ENCODE assay signal across 9 cellular contexts in the genomic region with DNA sequence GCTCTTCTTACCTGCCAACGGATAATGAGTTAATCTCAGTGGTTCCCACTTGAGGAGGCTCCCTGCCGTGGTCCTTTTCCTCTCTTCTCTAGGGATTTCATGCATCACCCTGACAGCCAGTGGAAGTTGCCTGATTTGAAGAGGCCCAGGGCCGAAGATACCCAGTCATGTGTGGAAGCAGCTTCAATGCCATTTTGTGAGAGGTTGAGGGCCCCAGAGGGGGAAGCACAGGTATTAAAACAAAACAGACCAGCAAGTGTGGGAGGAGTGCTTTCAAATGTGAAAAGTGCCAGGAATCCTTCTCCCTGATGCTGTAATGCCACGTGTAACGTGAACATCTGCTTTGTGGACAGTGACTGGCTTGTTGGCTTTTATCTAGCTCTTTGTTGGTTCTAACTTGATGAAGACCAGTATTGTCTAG. TPM values are rescaled to one million over a fixed set of nuclear protein-coding genes. Genes with fewer than 3 reads are reported as not detected.
DNase-seq lines count a peak whose midpoint lies in the region; ATAC-seq, FAIRE-seq and TF ChIP-seq lines count a peak whose summit lies in the region.
"Had no signal": no experiment of that assay in that cellular context is flagged by ENCODE, and none has a peak within 500 bp of the region (broad histone marks: within the 10 kb centered on the region; RNA-seq: fewer than 3 reads in every experiment).

No MANE protein-coding gene starts in this region.

- FAIRE-seq in pancreas (lab: Jason Lieb, UNC): no peak

- ATAC-seq in psoas muscle (no peak), GM21576 (IDR thresholded peaks at IDR 0.05; ENCODE audit: unreplicated experiment) (no peak), pancreas (no peak)

- H3K9me3 ChIP-seq in Peyer's patch: no peaks in the 10 kb centered on the region
- no peaks in the 10 kb centered on the region for H3K9me3 ChIP-seq in esophagus muscularis mucosa
- H3K9me3 ChIP-seq in psoas muscle: no peaks in the 10 kb centered on the region
- H3K9me3 ChIP-seq in pancreas: no peaks in the 10 kb centered on the region

- H3K27ac ChIP-seq in Peyer's patch: peak overlapping the region; percentile 22 to 95 (median 92)
- peak overlapping the region; percentile 87 to 97 (median 97) for H3K27ac ChIP-seq in esophagus muscularis mucosa (replicated peaks in 1 of 4)
- peak overlapping the region; percentile 97 for H3K27ac ChIP-seq in psoas muscle
- H3K27ac ChIP-seq in pancreas: peak overlapping the region in 2 of 4 donors; percentile 94 to 95
- H3K27ac ChIP-seq: WERI-Rb-1 had no signal

- DNase-seq in Calu3 (no peak), Peyer's patch (no peak), esophagus muscularis mucosa (ENCODE audit: extremely low spot score) (no peak), psoas muscle (no peak), pancreas (no peak), middle frontal gyrus (ENCODE audit: extremely low spot score, low spot score) (no peak)
- no peak for DNase-seq in central memory CD4-positive, alpha-beta T cell

- intact Hi-C loops in Calu3 (cut with micrococcal nuclease; ENCODE audit: unreplicated experiment): loop anchor here (5.0 kb wide), 1 partner anchor 77 kb away; no protein-coding TSS in a partner anchor
- intact Hi-C loops in esophagus muscularis mucosa (cut with DNase I): loop anchor here (5.0 kb wide), 2 partner anchors 53 to 57 kb away; partner anchors contain the start of genes CKAP4 and POLR3B
- intact Hi-C loops in psoas muscle (cut with DNase I): loop anchor here (5.0 kb wide), 1 partner anchor 57 kb away; the partner anchor contains the start of gene CKAP4 (in 2 of the 2)
- intact Hi-C loops in pancreas (cut with DNase I): no loop called here

- H3K9me3 Mint-ChIP-seq in Calu3 (ENCODE audit: low read depth, unreplicated experiment): no peaks in the 10 kb centered on the region

- peaks cover 70% of the 10 kb centered on the region for H3K4me1 Mint-ChIP-seq in Calu3 (ENCODE audit: low read depth, unreplicated experiment)

- peak overlapping the region; percentile 73 to 86 (median 80) for H3K4me3 ChIP-seq in Peyer's patch
- H3K4me3 ChIP-seq in esophagus muscularis mucosa: peak overlapping the region; percentile 83 to 97 (median 94)
- H3K4me3 ChIP-seq in psoas muscle: peak overlapping the region; percentile 86
- peak overlapping the region in 2 of 4 donors; percentile 91 to 96 for H3K4me3 ChIP-seq in pancreas

- H3K36me3 Mint-ChIP-seq in Calu3 (ENCODE audit: insufficient read depth, unreplicated experiment): peaks cover 40% of the 10 kb centered on the region

- peak overlapping the region; percentile 85 for H3K4me3 Mint-ChIP-seq in Calu3 (ENCODE audit: low read depth, unreplicated experiment)

- no peaks in the 10 kb centered on the region for H3K36me3 ChIP-seq in Peyer's patch
- H3K36me3 ChIP-seq in esophagus muscularis mucosa: peaks cover 0 to 4% (median 0%) of the 10 kb centered on the region in 4 donors
- H3K36me3 ChIP-seq in psoas muscle (ENCODE audit: insufficient read depth in 1 of 2, low read depth in 1 of 2): peaks cover 0 to 4% of the 10 kb centered on the region in 2 donors
- H3K36me3 ChIP-seq in pancreas: no peaks in the 10 kb centered on the region
- H3K36me3 ChIP-seq: WERI-Rb-1 had no signal

- H3K4me1 ChIP-seq in Peyer's patch (peaks cover 0 to 55% (median 12%) of the 10 kb centered on the region in 4 donors), esophagus muscularis mucosa (peaks cover 59 to 79% (median 73%) of the 10 kb centered on the region in 4 donors), psoas muscle (peaks cover 84% of the 10 kb centered on the region), pancreas (peaks cover 0 to 20% (median 6%) of the 10 kb centered on the region in 3 donors)

- CTCF ChIA-PET in Calu3 (lab: Charles Lee): interaction anchor here (1.8 kb wide), 1 partner anchor 76 kb away, joined by 5 read pairs; no protein-coding TSS in a partner anchor

- no peaks in the 10 kb centered on the region for H3K27me3 Mint-ChIP-seq in Calu3 (ENCODE audit: unreplicated experiment)

- 34% methylated on average over 5 of the region's 5 CpGs for WGBS in esophagus muscularis mucosa
- WGBS in psoas muscle, 3 donors: 9 to 12% (median 12%) methylated on average over 5 of the region's 5 CpGs
- WGBS in pancreas, 2 donors: 43 to 49% methylated on average over 5 of the region's 5 CpGs

- no peak for TF ChIP-seq EP300 in esophagus muscularis mucosa (IDR thresholded peaks at IDR 0.05)

- TF ChIP-seq POLR2A in Peyer's patch (IDR thresholded peaks at IDR 0.05) (no peak), esophagus muscularis mucosa (IDR thresholded peaks at IDR 0.05; ENCODE audit: low read depth) (no peak)

- no peaks in the 10 kb centered on the region for H3K27me3 ChIP-seq in Peyer's patch
- H3K27me3 ChIP-seq in esophagus muscularis mucosa: no peaks in the 10 kb centered on the region
- H3K27me3 ChIP-seq in psoas muscle (ENCODE audit: insufficient read depth in 3 of 3, low read length in 2 of 3): no peaks in the 10 kb centered on the region
- no peaks in the 10 kb centered on the region for H3K27me3 ChIP-seq in pancreas

- no peak overlapping the region for H3K27ac Mint-ChIP-seq in Calu3 (ENCODE audit: unreplicated experiment)

- TF ChIP-seq CTCF in Calu3 (IDR thresholded peaks at IDR 0.05; ENCODE audit: unreplicated experiment) (no peak), Peyer's patch (IDR thresholded peaks at IDR 0.05) (no peak), esophagus muscularis mucosa (IDR thresholded peaks at IDR 0.05) (no peak), psoas muscle (IDR thresholded peaks at IDR 0.05) (no peak), pancreas (IDR thresholded peaks at IDR 0.05) (no peak)

- TSS peak; percentile 30 for BruUV-seq in Calu3 (replicated peaks; lab: Mats Ljungman, UMichigan)

RNA-seq across cellular contexts. Expression of gene TCP11L2, which starts 1.5 kb away (rescaled TPM):
- 30.7 and 37.7 TPM in 2 replicates for total RNA-seq in Calu3 (2022)
- 10 to 100 TPM; 39.9 to 63.5 (median 48.9) TPM for total RNA-seq in Peyer's patch
- 10 to 100 TPM; 32.1 to 52.3 (median 39.5) TPM for total RNA-seq in esophagus muscularis mucosa
- 10 to 100 TPM; 26.7 to 63.1 (median 39.0) TPM for total RNA-seq in psoas muscle
- 10 to 100 TPM in 2 of 3 donors, 1 to 10 TPM in 1; 3.9 to 26.0 (median 15.2) TPM for polyA plus RNA-seq in psoas muscle
- total RNA-seq in pancreas: 10 to 100 TPM in 4 of 6 donors, 1 to 10 TPM in 2; 7.3 to 24.4 (median 12.9) TPM
- 1 to 10 TPM; 3.5 to 4.6 TPM for polyA plus RNA-seq in pancreas

RNA-seq across cellular contexts. Expression of gene POLR3B, which starts 53.5 kb away (rescaled TPM):
- total RNA-seq in Calu3 (2022) (13.6 and 13.9 TPM in 2 replicates), Peyer's patch (10 to 100 TPM in 1 of 4 donors, 1 to 10 TPM in 3; 5.1 to 10.7 (median 7.4) TPM), esophagus muscularis mucosa (1 to 10 TPM; 4.2 to 6.1 (median 5.3) TPM), psoas muscle (10 to 100 TPM in 1 of 4 donors, 1 to 10 TPM in 3; 4.3 to 14.0 (median 8.4) TPM), pancreas (1 to 10 TPM; 4.0 to 7.9 (median 5.9) TPM)
- polyA plus RNA-seq in psoas muscle (1 to 10 TPM; 3.6 to 6.7 (median 5.3) TPM), pancreas (1 to 10 TPM; 1.9 to 3.1 TPM)

RNA-seq across cellular contexts. Expression of gene CKAP4, which starts 56.2 kb away (rescaled TPM):
- total RNA-seq in Calu3 (2022) (91.9 and 108 TPM in 2 replicates), Peyer's patch (10 to 100 TPM; 15.5 to 24.5 (median 21.0) TPM), esophagus muscularis mucosa (10 to 100 TPM; 28.7 to 51.6 (median 38.8) TPM), psoas muscle (10 to 100 TPM; 14.2 to 24.4 (median 19.7) TPM), pancreas (10 to 100 TPM; 19.8 to 45.3 (median 28.4) TPM)
- polyA plus RNA-seq in psoas muscle (10 to 100 TPM in 1 of 3 donors, 1 to 10 TPM in 2; 7.6 to 14.7 (median 8.0) TPM), pancreas (10 to 100 TPM in 1 of 2 donors, 1 to 10 TPM in 1; 5.6 to 14.3 TPM)

Comparison
In these comparisons a context has a peak if more than half of its experiments do, and no peak if none do; other contexts are left out.
1. intact Hi-C loops: an anchor here in Calu3 (5.0 kb wide), esophagus muscularis mucosa (5.0 kb wide) and psoas muscle (5.0 kb wide); none called in pancreas.